Comparison of ENCODE assay signal across 8 cellular contexts in the genomic region with DNA sequence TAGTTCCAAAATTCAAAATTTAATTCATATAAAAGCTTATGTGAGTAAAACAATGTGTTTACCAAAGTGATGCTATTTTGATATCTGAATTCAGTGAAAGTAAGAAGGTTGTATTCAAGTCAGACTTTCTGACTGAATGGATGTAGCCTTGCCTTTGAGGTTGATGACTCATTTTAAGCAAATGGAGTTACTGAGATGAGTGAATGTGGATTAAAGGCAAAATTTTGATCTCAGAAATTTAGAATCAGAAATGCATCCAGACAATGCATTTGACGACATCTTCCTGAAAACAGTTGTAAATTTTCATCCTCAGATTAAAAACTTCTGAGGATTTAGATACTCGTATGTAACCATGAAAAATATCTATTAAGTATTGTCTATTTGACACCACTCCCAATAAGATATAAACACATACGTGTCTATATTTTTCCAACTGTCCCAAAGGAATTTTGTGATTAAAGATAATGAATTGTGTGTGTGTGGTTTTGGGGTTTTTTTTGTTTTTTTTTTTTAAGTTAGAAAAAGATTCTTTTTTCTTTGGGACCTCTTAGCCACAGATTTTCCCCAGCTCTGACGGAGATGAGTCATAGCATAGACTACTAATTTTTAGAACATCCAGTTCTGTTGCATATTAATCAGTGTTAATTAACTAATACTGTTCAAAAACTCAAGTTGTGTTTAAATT. TPM values are rescaled to one million over a fixed set of nuclear protein-coding genes. Genes with fewer than 3 reads are reported as not detected.
DNase-seq lines count a peak whose midpoint lies in the region; ATAC-seq and TF ChIP-seq lines count a peak whose summit lies in the region.

No MANE protein-coding gene starts in this region.

- 84 to 87% methylated on average over 4 of the region's 4 CpGs for WGBS in heart right ventricle, 2 donors

- peaks cover 0 to 75% (median 8%) of the 10 kb centered on the region in 9 donors for H3K36me3 ChIP-seq in heart right ventricle

- no peak overlapping the region for H3K4me3 ChIP-seq in heart right ventricle

- intact Hi-C loops in activated T-helper 2 cell treated with anti-CD3 and anti-CD28 coated beads, Interferon-gamma antibody, Interleukin-2, Interleukin-4, amounts not matched to agents 10 μg/mL and 5 μg/mL and 100 μg/mL, durations not matched to agents 14 hours and 24 hours and 36 hours (cut with micrococcal nuclease), result loop anchor here (1.0 to 2.0 kb wide), 8 partner anchors 8 to 272 kb away; a partner anchor contains a TSS
- intact Hi-C loops in heart right ventricle (cut with DNase I), result no loop called here

- peaks cover 52% of the 10 kb centered on the region for H3K36me3 Mint-ChIP-seq in activated CD8-positive, alpha-beta memory T cell treated with anti-CD3 and anti-CD28 coated beads, Interleukin-2, amount 10 ng/mL, durations not matched to agents 7 days and 5 days
- peaks cover 78% of the 10 kb centered on the region for H3K36me3 Mint-ChIP-seq in activated T-helper 2 cell treated with anti-CD3 and anti-CD28 coated beads, Interferon-gamma antibody, Interleukin-2, Interleukin-4, amounts not matched to agents 10 μg/mL and 5 μg/mL and 100 μg/mL, durations not matched to agents 14 hours and 24 hours and 36 hours (ENCODE audit: low read depth)
- peaks cover 99% of the 10 kb centered on the region for H3K36me3 Mint-ChIP-seq in stimulated activated effector memory CD8-positive, alpha-beta T cell treated with anti-CD3 and anti-CD28 coated beads, Interleukin-12 subunit alpha, Interleukin-12 subunit beta, amount 100 ng/mL, for 72 hours
- H3K36me3 Mint-ChIP-seq in activated CD4-positive, alpha-beta memory T cell treated with anti-CD3 and anti-CD28 coated beads, Interleukin-2, amount 10 ng/mL, durations not matched to agents 7 days and 5 days (ENCODE audit: low read depth), result peaks cover 61% of the 10 kb centered on the region

- POLR2A ChIA-PET in activated CD4-positive, alpha-beta memory T cell treated with anti-CD3 and anti-CD28 coated beads, Interleukin-2, amount 10 ng/mL, durations not matched to agents 7 days and 5 days (lab: Charles Lee), result interaction anchor here (0.6 to 1.6 kb wide), 4 partner anchors 34 to 334 kb away, joined by 3 to 5 read pairs (median 4); a partner anchor contains a TSS

- H3K27me3 Mint-ChIP-seq in activated CD8-positive, alpha-beta memory T cell treated with anti-CD3 and anti-CD28 coated beads, Interleukin-2, amount 10 ng/mL, durations not matched to agents 7 days and 5 days, result no peaks in the 10 kb centered on the region
- no peaks in the 10 kb centered on the region for H3K27me3 Mint-ChIP-seq in activated T-helper 2 cell treated with anti-CD3 and anti-CD28 coated beads, Interferon-gamma antibody, Interleukin-2, Interleukin-4, amounts not matched to agents 10 μg/mL and 5 μg/mL and 100 μg/mL, durations not matched to agents 14 hours and 24 hours and 36 hours (ENCODE audit: low read depth)
- H3K27me3 Mint-ChIP-seq in activated CD4-positive, alpha-beta memory T cell treated with anti-CD3 and anti-CD28 coated beads, Interleukin-2, amount 10 ng/mL, durations not matched to agents 7 days and 5 days, result no peaks in the 10 kb centered on the region

- peak; percentile 92 for ATAC-seq in activated CD8-positive, alpha-beta memory T cell treated with anti-CD3 and anti-CD28 coated beads, Interleukin-2, amount 10 ng/mL, durations not matched to agents 7 days and 5 days
- ATAC-seq in HG03066 (IDR thresholded peaks at IDR 0.05; ENCODE audit: low read depth, unreplicated experiment) (peak; percentile 54), heart right ventricle (no peak)
- peak; percentile 99 for ATAC-seq in stimulated activated effector memory CD8-positive, alpha-beta T cell treated with anti-CD3 and anti-CD28 coated beads, Interleukin-12 subunit alpha, Interleukin-12 subunit beta, amount 100 ng/mL, for 72 hours

- H3K9me3 ChIP-seq in heart right ventricle, result no peaks in the 10 kb centered on the region

- H3K4me3 Mint-ChIP-seq in activated CD8-positive, alpha-beta memory T cell treated with anti-CD3 and anti-CD28 coated beads, Interleukin-2, amount 10 ng/mL, durations not matched to agents 7 days and 5 days, result no peak overlapping the region
- peak overlapping the region; percentile 5 for H3K4me3 Mint-ChIP-seq in activated T-helper 2 cell treated with anti-CD3 and anti-CD28 coated beads, Interferon-gamma antibody, Interleukin-2, Interleukin-4, amounts not matched to agents 10 μg/mL and 5 μg/mL and 100 μg/mL, durations not matched to agents 14 hours and 24 hours and 36 hours (ENCODE audit: low read depth)
- H3K4me3 Mint-ChIP-seq in stimulated activated effector memory CD8-positive, alpha-beta T cell treated with anti-CD3 and anti-CD28 coated beads, Interleukin-12 subunit alpha, Interleukin-12 subunit beta, amount 100 ng/mL, for 72 hours, result peak overlapping the region; percentile 21
- no peak overlapping the region for H3K4me3 Mint-ChIP-seq in activated CD4-positive, alpha-beta memory T cell treated with anti-CD3 and anti-CD28 coated beads, Interleukin-2, amount 10 ng/mL, durations not matched to agents 7 days and 5 days

- H3K9me3 Mint-ChIP-seq in activated CD8-positive, alpha-beta memory T cell treated with anti-CD3 and anti-CD28 coated beads, Interleukin-2, amount 10 ng/mL, durations not matched to agents 7 days and 5 days (ENCODE audit: low read depth), result no peaks in the 10 kb centered on the region
- H3K9me3 Mint-ChIP-seq in activated T-helper 2 cell treated with anti-CD3 and anti-CD28 coated beads, Interferon-gamma antibody, Interleukin-2, Interleukin-4, amounts not matched to agents 10 μg/mL and 5 μg/mL and 100 μg/mL, durations not matched to agents 14 hours and 24 hours and 36 hours, result no peaks in the 10 kb centered on the region
- no peaks in the 10 kb centered on the region for H3K9me3 Mint-ChIP-seq in stimulated activated effector memory CD8-positive, alpha-beta T cell treated with anti-CD3 and anti-CD28 coated beads, Interleukin-12 subunit alpha, Interleukin-12 subunit beta, amount 100 ng/mL, for 72 hours
- no peaks in the 10 kb centered on the region for H3K9me3 Mint-ChIP-seq in activated CD4-positive, alpha-beta memory T cell treated with anti-CD3 and anti-CD28 coated beads, Interleukin-2, amount 10 ng/mL, durations not matched to agents 7 days and 5 days

- H3K27ac ChIP-seq in heart right ventricle, result peak overlapping the region in 1 of 10 donors; percentile 13

- CTCF ChIA-PET in activated CD8-positive, alpha-beta memory T cell treated with anti-CD3 and anti-CD28 coated beads, Interleukin-2, amount 10 ng/mL, durations not matched to agents 7 days and 5 days (lab: Charles Lee), result interaction anchor here (0.9 to 1.4 kb wide), 4 partner anchors 15 to 42 kb away, joined by 3 to 4 read pairs (median 3); no protein-coding TSS in a partner anchor
- CTCF ChIA-PET in activated CD4-positive, alpha-beta memory T cell treated with anti-CD3 and anti-CD28 coated beads, Interleukin-2, amount 10 ng/mL, durations not matched to agents 7 days and 5 days (lab: Charles Lee), result interaction anchor here (0.7 kb wide), 1 partner anchor 76 kb away, joined by 3 read pairs; no protein-coding TSS in a partner anchor

- DNase-seq in activated CD8-positive, alpha-beta memory T cell treated with anti-CD3 and anti-CD28 coated beads, Interleukin-2, amount 10 ng/mL, durations not matched to agents 7 days and 5 days, result no peak
- no peak for DNase-seq in activated CD8-positive, alpha-beta memory T cell treated with anti-CD3 and anti-CD28 coated beads, Interleukin-2, amount 50 U/mL, for 4 hours
- DNase-seq in activated T-helper 2 cell treated with anti-CD3 and anti-CD28 coated beads, Interferon-gamma antibody, Interleukin-2, Interleukin-4, amounts not matched to agents 10 μg/mL and 5 μg/mL and 100 μg/mL, durations not matched to agents 14 hours and 24 hours and 36 hours (ENCODE audit: low spot score), result no peak
- no peak for DNase-seq in stimulated activated effector memory CD8-positive, alpha-beta T cell treated with anti-CD3 and anti-CD28 coated beads, Interleukin-12 subunit alpha, Interleukin-12 subunit beta, amount 100 ng/mL, for 72 hours (ENCODE audit: low spot score in 2 of 2)
- no peak for DNase-seq in activated CD4-positive, alpha-beta memory T cell treated with anti-CD3 and anti-CD28 coated beads, Interleukin-2, amount 10 ng/mL, durations not matched to agents 7 days and 5 days
- no peak for DNase-seq in heart right ventricle
- DNase-seq in activated effector memory CD4-positive, alpha-beta T cell treated with anti-CD3 and anti-CD28 coated beads, Interleukin-2, amount 50 U/mL, for 16 hours, result no peak

- no peak overlapping the region for H3K27ac Mint-ChIP-seq in activated CD8-positive, alpha-beta memory T cell treated with anti-CD3 and anti-CD28 coated beads, Interleukin-2, amount 10 ng/mL, durations not matched to agents 7 days and 5 days
- peak overlapping the region; percentile 55 for H3K27ac Mint-ChIP-seq in activated T-helper 2 cell treated with anti-CD3 and anti-CD28 coated beads, Interferon-gamma antibody, Interleukin-2, Interleukin-4, amounts not matched to agents 10 μg/mL and 5 μg/mL and 100 μg/mL, durations not matched to agents 14 hours and 24 hours and 36 hours
- peak overlapping the region; percentile 26 for H3K27ac Mint-ChIP-seq in stimulated activated effector memory CD8-positive, alpha-beta T cell treated with anti-CD3 and anti-CD28 coated beads, Interleukin-12 subunit alpha, Interleukin-12 subunit beta, amount 100 ng/mL, for 72 hours
- no peak overlapping the region for H3K27ac Mint-ChIP-seq in activated CD4-positive, alpha-beta memory T cell treated with anti-CD3 and anti-CD28 coated beads, Interleukin-2, amount 10 ng/mL, durations not matched to agents 7 days and 5 days

- no peak for TF ChIP-seq CTCF in heart right ventricle (IDR thresholded peaks at IDR 0.05)

- H3K4me1 ChIP-seq in heart right ventricle, result peaks cover 0 to 25% (median 0%) of the 10 kb centered on the region in 9 donors

- H3K27me3 ChIP-seq in heart right ventricle, result no peaks in the 10 kb centered on the region

- H3K4me1 Mint-ChIP-seq in activated CD8-positive, alpha-beta memory T cell treated with anti-CD3 and anti-CD28 coated beads, Interleukin-2, amount 10 ng/mL, durations not matched to agents 7 days and 5 days, result peaks cover 40% of the 10 kb centered on the region
- H3K4me1 Mint-ChIP-seq in activated T-helper 2 cell treated with anti-CD3 and anti-CD28 coated beads, Interferon-gamma antibody, Interleukin-2, Interleukin-4, amounts not matched to agents 10 μg/mL and 5 μg/mL and 100 μg/mL, durations not matched to agents 14 hours and 24 hours and 36 hours (ENCODE audit: low read depth), result peaks cover 54% of the 10 kb centered on the region
- peaks cover 23% of the 10 kb centered on the region for H3K4me1 Mint-ChIP-seq in stimulated activated effector memory CD8-positive, alpha-beta T cell treated with anti-CD3 and anti-CD28 coated beads, Interleukin-12 subunit alpha, Interleukin-12 subunit beta, amount 100 ng/mL, for 72 hours
- peaks cover 33% of the 10 kb centered on the region for H3K4me1 Mint-ChIP-seq in activated CD4-positive, alpha-beta memory T cell treated with anti-CD3 and anti-CD28 coated beads, Interleukin-2, amount 10 ng/mL, durations not matched to agents 7 days and 5 days

RNA-seq across cellular contexts. Expression of a gene that starts 34.4 kb away (rescaled TPM):
- 100 to 1,000 TPM in 1 of 2 experiments, 10 to 100 TPM in 1; 92.3 to 110 TPM for total RNA-seq in activated CD8-positive, alpha-beta memory T cell treated with anti-CD3 and anti-CD28 coated beads, Interleukin-2, amount 10 ng/mL, durations not matched to agents 7 days and 5 days
- 199 and 205 TPM in 2 replicates for total RNA-seq in activated T-helper 2 cell treated with anti-CD3 and anti-CD28 coated beads, Interferon-gamma antibody, Interleukin-2, Interleukin-4, amounts not matched to agents 10 μg/mL and 5 μg/mL and 100 μg/mL, durations not matched to agents 14 hours and 24 hours and 36 hours
- total RNA-seq in activated CD4-positive, alpha-beta memory T cell treated with anti-CD3 and anti-CD28 coated beads, Interleukin-2, amount 10 ng/mL, durations not matched to agents 7 days and 5 days, result 10 to 100 TPM; 84.7 to 88.1 TPM
- total RNA-seq in heart right ventricle, result 10 to 100 TPM; 17.0 to 30.3 (median 20.6) TPM
- polyA plus RNA-seq in heart right ventricle, result 1 to 10 TPM; 4.5 to 7.9 TPM

Comparison
In these comparisons a context has a peak if more than half of its experiments do, and no peak if none do; other contexts are left out.
1. ATAC-seq: peak in activated CD8-positive, alpha-beta memory T cell treated with anti-CD3 and anti-CD28 coated beads, Interleukin-2, amount 10 ng/mL, durations not matched to agents 7 days and 5 days (single experiment), HG03066 (single experiment) and stimulated activated effector memory CD8-positive, alpha-beta T cell treated with anti-CD3 and anti-CD28 coated beads, Interleukin-12 subunit alpha, Interleukin-12 subunit beta, amount 100 ng/mL, for 72 hours (single experiment); none in heart right ventricle (0 of 8).
2. H3K27ac Mint-ChIP-seq: peak in activated T-helper 2 cell treated with anti-CD3 and anti-CD28 coated beads, Interferon-gamma antibody, Interleukin-2, Interleukin-4, amounts not matched to agents 10 μg/mL and 5 μg/mL and 100 μg/mL, durations not matched to agents 14 hours and 24 hours and 36 hours (single experiment) and stimulated activated effector memory CD8-positive, alpha-beta T cell treated with anti-CD3 and anti-CD28 coated beads, Interleukin-12 subunit alpha, Interleukin-12 subunit beta, amount 100 ng/mL, for 72 hours (single experiment); none in activated CD8-positive, alpha-beta memory T cell treated with anti-CD3 and anti-CD28 coated beads, Interleukin-2, amount 10 ng/mL, durations not matched to agents 7 days and 5 days (single experiment) and activated CD4-positive, alpha-beta memory T cell treated with anti-CD3 and anti-CD28 coated beads, Interleukin-2, amount 10 ng/mL, durations not matched to agents 7 days and 5 days (single experiment).
3. H3K4me3 Mint-ChIP-seq: peak in activated T-helper 2 cell treated with anti-CD3 and anti-CD28 coated beads, Interferon-gamma antibody, Interleukin-2, Interleukin-4, amounts not matched to agents 10 μg/mL and 5 μg/mL and 100 μg/mL, durations not matched to agents 14 hours and 24 hours and 36 hours (single experiment) and stimulated activated effector memory CD8-positive, alpha-beta T cell treated with anti-CD3 and anti-CD28 coated beads, Interleukin-12 subunit alpha, Interleukin-12 subunit beta, amount 100 ng/mL, for 72 hours (single experiment); none in activated CD8-positive, alpha-beta memory T cell treated with anti-CD3 and anti-CD28 coated beads, Interleukin-2, amount 10 ng/mL, durations not matched to agents 7 days and 5 days (single experiment) and activated CD4-positive, alpha-beta memory T cell treated with anti-CD3 and anti-CD28 coated beads, Interleukin-2, amount 10 ng/mL, durations not matched to agents 7 days and 5 days (single experiment).